29 cellular contexts compared by ENCODE assay signal in the genomic region with DNA sequence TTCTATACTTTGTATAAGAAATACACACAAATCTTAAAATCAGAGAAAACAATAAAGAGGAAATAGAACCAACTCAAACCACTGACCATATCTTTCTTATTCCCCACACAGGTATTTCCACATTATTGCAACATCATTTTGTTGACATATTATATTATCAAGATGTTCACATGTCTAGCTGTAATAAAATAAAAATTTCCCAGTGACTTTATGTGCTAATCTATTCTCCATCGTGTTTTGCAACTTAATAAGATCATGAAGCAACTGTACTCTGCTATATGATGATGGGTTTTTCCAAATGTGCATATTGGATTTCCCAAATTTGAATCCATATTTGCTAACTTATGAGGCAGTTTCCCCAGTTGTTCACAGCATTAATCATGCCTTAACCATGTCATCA.
"Had no signal": no experiment of that assay in that cellular context is flagged by ENCODE, and none has a peak within 500 bp of the region (broad histone marks: within the 10 kb centered on the region; RNA-seq: fewer than 3 reads in every experiment).

No MANE protein-coding gene starts in this region.

- H3K9me3 ChIP-seq: heart left ventricle, suprapubic skin, tibial artery, upper lobe of right lung had no signal

- H3K27me3 ChIP-seq: heart left ventricle, neural progenitor cell, suprapubic skin, tibial artery, upper lobe of right lung had no signal

- H3K4me2 ChIP-seq: neural progenitor cell had no signal

- H3K79me2 ChIP-seq: parathyroid adenoma had no signal

- H3K9ac ChIP-seq: neural progenitor cell, parathyroid adenoma had no signal

- H2AFZ ChIP-seq: neural progenitor cell, parathyroid adenoma had no signal

- H3K36me3 ChIP-seq: heart left ventricle, neural progenitor cell, suprapubic skin, tibial artery, upper lobe of right lung had no signal

- H3K4me3 ChIP-seq: heart left ventricle, neural progenitor cell, suprapubic skin, tibial artery, upper lobe of right lung had no signal

- DNase-seq: activated CD4-positive, alpha-beta memory T cell treated with anti-CD3 and anti-CD28 coated beads, Interleukin-2, amount 10 ng/mL, durations not matched to agents 7 days and 5 days; activated CD4-positive, alpha-beta T cell treated with anti-CD3 and anti-CD28 coated beads for 1 hour; activated CD4-positive, alpha-beta T cell treated with anti-CD3 and anti-CD28 coated beads, Interleukin-2, amount 10 ng/mL, durations not matched to agents 7 days and 5 days; activated CD8-positive, alpha-beta memory T cell treated with anti-CD3 and anti-CD28 coated beads, Interleukin-2, amount 50 U/mL, for 48 hours; activated gamma-delta T cell; activated naive CD4-positive, alpha-beta T cell treated with anti-CD3 and anti-CD28 coated beads, Interleukin-2, amount 10 ng/mL, durations not matched to agents 7 days and 5 days; activated naive CD8-positive, alpha-beta T cell treated with anti-CD3 and anti-CD28 coated beads, Interleukin-2, amount 10 ng/mL, durations not matched to agents 7 days and 5 days; activated T-cell treated with anti-CD3 and anti-CD28 coated beads, Interleukin-2, amount 50 U/mL, for 24 hours; amygdala; dermis blood vessel endothelial cell; effector CD4-positive, alpha-beta T cell; foreskin fibroblast; heart left ventricle; hypothalamus; immature natural killer cell; kidney; left colon; mesenchymal stem cell; natural killer cell; occipital lobe; right cardiac atrium; stimulated activated CD4-positive, alpha-beta T cell treated with anti-CD3 and anti-CD28 coated beads, Interleukin-12 subunit alpha, Interleukin-12 subunit beta, amount 100 ng/mL, for 4 hours; stimulated activated naive CD4-positive, alpha-beta T cell; T-helper 2 cell; tibial artery; upper lobe of right lung had no signal

- H3K27ac ChIP-seq: heart left ventricle, neural progenitor cell, parathyroid adenoma, suprapubic skin, tibial artery, upper lobe of right lung had no signal

- ATAC-seq: heart left ventricle, left colon, right cardiac atrium, upper lobe of right lung had no signal

- H3K4me1 ChIP-seq: neural progenitor cell, parathyroid adenoma, suprapubic skin, tibial artery, upper lobe of right lung had no signal
